Comparison of ENCODE assay signal across 35 cellular contexts in genomic region chr4:31235961-31236360, GRCh38.
DNase-seq lines count a peak whose midpoint lies in the region; ATAC-seq and TF ChIP-seq lines count a peak whose summit lies in the region.
"Had no signal": no experiment of that assay in that cellular context is flagged by ENCODE, and none has a peak within 500 bp of the region (broad histone marks: within the 10 kb centered on the region; RNA-seq: fewer than 3 reads in every experiment).

No MANE protein-coding gene starts in this region.

- H3K27ac Mint-ChIP-seq in GM23338 = no peak overlapping the region
- no peak overlapping the region for H3K27ac Mint-ChIP-seq in stimulated activated effector memory CD8-positive, alpha-beta T cell treated with anti-CD3 and anti-CD28 coated beads, Interleukin-12 subunit alpha, Interleukin-12 subunit beta, amount 100 ng/mL, for 72 hours
- H3K27ac Mint-ChIP-seq: mesothelial cell of epicardium; naive B cell; T-helper 1 cell treated with Interleukin-12 subunit alpha and Interleukin-12 subunit beta and Interleukin-4 antibody, amounts not matched to agents 30 μg/mL and 1 μg/mL, for 36 hours had no signal

- H3K4me1 Mint-ChIP-seq in GM23338 = peaks cover 8% of the 10 kb centered on the region
- no peaks in the 10 kb centered on the region for H3K4me1 Mint-ChIP-seq in stimulated activated effector memory CD8-positive, alpha-beta T cell treated with anti-CD3 and anti-CD28 coated beads, Interleukin-12 subunit alpha, Interleukin-12 subunit beta, amount 100 ng/mL, for 72 hours
- H3K4me1 Mint-ChIP-seq: naive B cell had no signal

- no peaks in the 10 kb centered on the region for H3K27me3 ChIP-seq in GM23338 (ENCODE audit: insufficient read depth)
- H3K27me3 ChIP-seq: adrenal gland, brain microvascular endothelial cell, dorsolateral prefrontal cortex, esophagus squamous epithelium, foreskin keratinocyte, heart right ventricle, transverse colon had no signal

- H3K4me2 ChIP-seq in GM23338 = 0 out of 2 replicates have a peak overlapping the region, but pooled peaks have one; percentile 24

- H3K27me3 Mint-ChIP-seq in GM23338 (ENCODE audit: insufficient read depth, low read depth, poor library complexity) = no peaks in the 10 kb centered on the region
- H3K27me3 Mint-ChIP-seq: naive B cell had no signal

- H3K4me1 ChIP-seq in GM23338 (ENCODE audit: insufficient read depth) = peaks cover 8% of the 10 kb centered on the region
- H3K4me1 ChIP-seq: adrenal gland, esophagus squamous epithelium, transverse colon had no signal

- no peak for TF ChIP-seq CTCF in GM23338 (conservative IDR thresholded peaks at IDR 0.05; ENCODE audit: low read depth in 2 of 2)

- ATAC-seq in GM23338 = no peak
- ATAC-seq in stimulated activated effector memory CD8-positive, alpha-beta T cell treated with anti-CD3 and anti-CD28 coated beads, Interleukin-12 subunit alpha, Interleukin-12 subunit beta, amount 100 ng/mL, for 72 hours = no peak
- no peak for ATAC-seq in GM19452 (IDR thresholded peaks at IDR 0.05; ENCODE audit: unreplicated experiment)
- ATAC-seq: PC-3 had no signal

- no peak overlapping the region for H3K4me3 ChIP-seq in GM23338
- H3K4me3 ChIP-seq: adrenal gland, dorsolateral prefrontal cortex, esophagus squamous epithelium, heart right ventricle, SK-N-MC, transverse colon had no signal

- peaks cover 8% of the 10 kb centered on the region for H3K9me3 Mint-ChIP-seq in GM23338
- peaks cover 21% of the 10 kb centered on the region for H3K9me3 Mint-ChIP-seq in stimulated activated effector memory CD8-positive, alpha-beta T cell treated with anti-CD3 and anti-CD28 coated beads, Interleukin-12 subunit alpha, Interleukin-12 subunit beta, amount 100 ng/mL, for 72 hours

- no peaks in the 10 kb centered on the region for H3K79me2 ChIP-seq in GM23338 (replicated peaks; ENCODE audit: insufficient read depth)

- H3K9me2 ChIP-seq in GM23338 (ENCODE audit: insufficient read depth) = peaks cover 8% of the 10 kb centered on the region

- H3K36me3 ChIP-seq in GM23338 (ENCODE audit: insufficient read depth) = no peaks in the 10 kb centered on the region
- H3K36me3 ChIP-seq: adrenal gland, brain microvascular endothelial cell, esophagus squamous epithelium, heart right ventricle, transverse colon had no signal

- DNase-seq in GM23338 (ENCODE audit: low spot score) = no peak
- peak; percentile 65 for DNase-seq in NCI-H524 treated with DMSO at 0.1 percent for 48 hours (lab: John Stamatoyannopoulos, UW)
- peak in 4 of 61 donors; percentile 0 to 4 (median 3) for DNase-seq in caudate nucleus (lab: John Stamatoyannopoulos, UW)
- peak; percentile 6 for DNase-seq in putamen (ENCODE audit: low spot score)
- no peak for DNase-seq in stimulated activated effector memory CD8-positive, alpha-beta T cell treated with anti-CD3 and anti-CD28 coated beads, Interleukin-12 subunit alpha, Interleukin-12 subunit beta, amount 100 ng/mL, for 72 hours (ENCODE audit: low spot score in 2 of 2)
- DNase-seq in 8988T = no peak
- DNase-seq: activated CD4-positive, alpha-beta T cell treated with anti-CD3 and anti-CD28 coated beads, Interleukin-2, amount 50 U/mL, for 48 hours; activated naive CD4-positive, alpha-beta T cell; adrenal gland; brain microvascular endothelial cell; Caco-2; DMS79 treated with DMSO at 0.1 percent for 48 hours; dorsolateral prefrontal cortex; esophagus squamous epithelium; foreskin keratinocyte; GDM1; GOT3; heart right ventricle; KBM-7; kidney; left ventricle myocardium superior; naive B cell; NCI-H2029 treated with DMSO at 0.1 percent for 48 hours; NCI-H446 treated with DMSO at 0.1 percent for 48 hours; NK-92 treated with Interleukin-12 subunit alpha and Interleukin-12 subunit beta, amount 100 ng/mL, for 24 hours; occipital lobe; PC-3; stimulated activated CD4-positive, alpha-beta T cell treated with anti-CD3 and anti-CD28 coated beads, Interleukin-15, amount 100 ng/mL, for 24 hours; stimulated activated CD4-positive, alpha-beta T cell treated with anti-CD3 and anti-CD28 coated beads, Interleukin-4, amount 100 ng/mL, for 4 hours; transverse colon had no signal

- no peaks in the 10 kb centered on the region for H4K20me1 ChIP-seq in GM23338 (replicated peaks; ENCODE audit: insufficient read depth)

- H3K27ac ChIP-seq in GM23338 (ENCODE audit: low read depth) (no peak overlapping the region), caudate nucleus (ENCODE audit: low read depth, low read length) (peak overlapping the region; percentile 68)
- H3K27ac ChIP-seq: adrenal gland, brain microvascular endothelial cell, C4-2B, dorsolateral prefrontal cortex, esophagus squamous epithelium, foreskin keratinocyte, heart right ventricle, SK-N-MC, transverse colon had no signal

- H2AFZ ChIP-seq in GM23338 = peak overlapping the region; percentile 80

- no peak overlapping the region for H3K4me3 Mint-ChIP-seq in GM23338
- no peak overlapping the region for H3K4me3 Mint-ChIP-seq in stimulated activated effector memory CD8-positive, alpha-beta T cell treated with anti-CD3 and anti-CD28 coated beads, Interleukin-12 subunit alpha, Interleukin-12 subunit beta, amount 100 ng/mL, for 72 hours
- H3K4me3 Mint-ChIP-seq: mesothelial cell of epicardium; naive B cell; T-helper 1 cell treated with Interleukin-12 subunit alpha and Interleukin-12 subunit beta and Interleukin-4 antibody, amounts not matched to agents 30 μg/mL and 1 μg/mL, for 36 hours had no signal

- peaks cover 11% of the 10 kb centered on the region for H3K36me3 Mint-ChIP-seq in GM23338 (ENCODE audit: low read depth)
- no peaks in the 10 kb centered on the region for H3K36me3 Mint-ChIP-seq in stimulated activated effector memory CD8-positive, alpha-beta T cell treated with anti-CD3 and anti-CD28 coated beads, Interleukin-12 subunit alpha, Interleukin-12 subunit beta, amount 100 ng/mL, for 72 hours
- H3K36me3 Mint-ChIP-seq: naive B cell had no signal

- no peaks in the 10 kb centered on the region for H3F3A ChIP-seq in GM23338 (replicated peaks; ENCODE audit: low read depth)

TF ChIP-seq in GM23338, 12 proteins besides CTCF, POLR2A, EP300 and RAD21 (continues in another document):
- TF ChIP-seq EZH2phosphoT487 (IDR thresholded peaks at IDR 0.05; ENCODE audit: unreplicated experiment) = no peak
- no peak for TF ChIP-seq STAT1 (IDR thresholded peaks at IDR 0.05; ENCODE audit: unreplicated experiment)
- no peak for TF ChIP-seq ETS1 (IDR thresholded peaks at IDR 0.05)
- TF ChIP-seq CREB1 (CRISPR knock-in tag; IDR thresholded peaks at IDR 0.05; ENCODE audit: low read depth) = no peak
- no peak for TF ChIP-seq REST (IDR thresholded peaks at IDR 0.05; ENCODE audit: unreplicated experiment)
- TF ChIP-seq POLR2AphosphoS5 (IDR thresholded peaks at IDR 0.05; ENCODE audit: low read depth) = no peak
- TF ChIP-seq JUNB (IDR thresholded peaks at IDR 0.05; ENCODE audit: unreplicated experiment) = no peak
- TF ChIP-seq ZNF331 (CRISPR knock-in tag; IDR thresholded peaks at IDR 0.05; ENCODE audit: low read depth) = no peak
- TF ChIP-seq ZNF114 (CRISPR knock-in tag; IDR thresholded peaks at IDR 0.05) = no peak
- TF ChIP-seq NANOG (IDR thresholded peaks at IDR 0.05; ENCODE audit: borderline replicate concordance) = no peak

Comparison
In these comparisons a context has a peak if more than half of its experiments do, and no peak if none do; other contexts are left out.
1. DNase-seq: peak in NCI-H524 treated with DMSO at 0.1 percent for 48 hours (single experiment) and putamen (single experiment); none in GM23338 (single experiment), stimulated activated effector memory CD8-positive, alpha-beta T cell treated with anti-CD3 and anti-CD28 coated beads, Interleukin-12 subunit alpha, Interleukin-12 subunit beta, amount 100 ng/mL, for 72 hours (0 of 2) and 8988T (single experiment).